In the genomic region with DNA sequence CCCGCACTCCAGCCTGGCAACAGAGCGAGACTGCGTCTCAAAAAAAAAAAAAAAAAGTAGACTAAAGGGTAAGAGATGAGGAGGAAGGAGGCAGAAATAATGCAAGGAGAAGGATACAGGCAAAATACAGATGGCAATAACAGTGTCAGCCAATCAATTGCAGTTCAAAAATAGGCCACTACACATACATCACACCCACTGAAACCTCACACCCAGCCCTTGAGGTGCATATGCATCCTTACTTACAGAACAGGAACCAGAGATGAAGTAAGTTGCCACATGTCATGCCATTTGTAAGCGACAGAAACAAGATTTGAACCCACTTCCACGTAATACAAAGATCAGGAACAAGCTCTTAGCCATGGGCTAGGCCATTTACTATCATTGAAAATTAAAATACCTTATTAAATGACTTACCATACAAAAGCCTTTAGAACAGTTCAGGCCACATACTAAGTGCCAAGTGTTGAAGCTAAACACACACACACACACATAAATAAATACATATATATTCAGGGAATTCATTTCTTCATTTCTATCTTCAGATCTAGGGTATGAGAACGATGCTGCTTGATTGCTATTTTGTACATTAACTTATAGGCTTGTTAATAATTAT, we compare ENCODE assay signal across 9 cellular contexts.
A peak's percentile ranks its signal among the peaks of the same experiment; 100 is the strongest.
DNase-seq lines count a peak whose midpoint lies in the region; ATAC-seq lines count a peak whose summit lies in the region.
"Had no signal": no experiment of that assay in that cellular context is flagged by ENCODE, and none has a peak within 500 bp of the region (broad histone marks: within the 10 kb centered on the region; RNA-seq: fewer than 3 reads in every experiment).

No MANE protein-coding gene starts in this region.

- H3K4me3 ChIP-seq in CD4-positive, alpha-beta memory T cell (ENCODE audit: low read length in 2 of 2): no peak overlapping the region

- intact Hi-C loops in CD4-positive, alpha-beta memory T cell (cut with micrococcal nuclease): loop anchor here (1.0 to 5.0 kb wide), 3 partner anchors 19 to 93 kb away; no protein-coding TSS in a partner anchor

- DNase-seq in CD4-positive, alpha-beta memory T cell: peak; percentile 70 to 83 (median 80)
- DNase-seq in T follicular helper cell (ENCODE audit: low read depth) (peak; percentile 42), caudate nucleus (lab: John Stamatoyannopoulos, UW) (peak in 1 of 61 donors; percentile 15), NCI-H2081 treated with DMSO at 0.1 percent for 48 hours (lab: John Stamatoyannopoulos, UW) (no peak), NCI-H226 (no peak)
- DNase-seq in stimulated activated CD4-positive, alpha-beta T cell treated with anti-CD3 and anti-CD28 coated beads, Interleukin-15, amount 100 ng/mL, for 24 hours: peak; percentile 65

- peaks cover 35 to 70% (median 50%) of the 10 kb centered on the region in 4 donors for H3K4me1 Mint-ChIP-seq in CD4-positive, alpha-beta memory T cell

- peaks cover 46 to 47% of the 10 kb centered on the region in 2 donors for H3K36me3 Mint-ChIP-seq in CD4-positive, alpha-beta memory T cell

- no peaks in the 10 kb centered on the region for H3K27me3 Mint-ChIP-seq in CD4-positive, alpha-beta memory T cell

- peak overlapping the region; percentile 60 for H3K27ac ChIP-seq in CD4-positive, alpha-beta memory T cell (ENCODE audit: low read depth, low read length)
- H3K27ac ChIP-seq in caudate nucleus (ENCODE audit: low read depth, low read length): peak overlapping the region; percentile 90

- CTCF ChIA-PET in CD4-positive, alpha-beta memory T cell (lab: Charles Lee; ENCODE audit: partially characterized antibody): interaction anchor here (0.6 to 2.2 kb wide), 8 partner anchors 9 to 155 kb away, joined by 3 to 7 read pairs (median 4); no protein-coding TSS in a partner anchor

- peaks cover 59% of the 10 kb centered on the region for H3K4me1 ChIP-seq in CD4-positive, alpha-beta memory T cell (ENCODE audit: insufficient read depth, low read length)

- H3K27me3 ChIP-seq in CD4-positive, alpha-beta memory T cell (ENCODE audit: insufficient read depth, low read length): no peaks in the 10 kb centered on the region

- H3K36me3 ChIP-seq in CD4-positive, alpha-beta memory T cell (ENCODE audit: insufficient read depth, low read length): peaks cover 6% of the 10 kb centered on the region

- peak overlapping the region; percentile 33 to 80 (median 52) for H3K4me3 Mint-ChIP-seq in CD4-positive, alpha-beta memory T cell

- peaks cover 0 to 5% (median 1%) of the 10 kb centered on the region in 8 donors for H3K9me3 Mint-ChIP-seq in CD4-positive, alpha-beta memory T cell

- no peaks in the 10 kb centered on the region for H3K9me3 ChIP-seq in CD4-positive, alpha-beta memory T cell (ENCODE audit: control insufficient read depth in 1 of 2, low read length in 2 of 2)

- ATAC-seq in GM19452 (IDR thresholded peaks at IDR 0.05; ENCODE audit: unreplicated experiment): no peak
- no peak for ATAC-seq in HG02981 (IDR thresholded peaks at IDR 0.05; ENCODE audit: unreplicated experiment)
- ATAC-seq: HCT116 had no signal

- peak overlapping the region; percentile 35 to 92 (median 85) for H3K27ac Mint-ChIP-seq in CD4-positive, alpha-beta memory T cell

- POLR2A ChIA-PET in CD4-positive, alpha-beta memory T cell (lab: Charles Lee; ENCODE audit: partially characterized antibody): interaction anchor here (0.7 to 3.6 kb wide), 24 partner anchors 12 to 109 kb away, joined by 3 to 67 read pairs (median 4); partner anchors contain the start of genes C9orf78, FNBP1 and USP20

Comparison
In these comparisons a context has a peak if more than half of its experiments do, and no peak if none do; other contexts are left out.
1. DNase-seq: peak in CD4-positive, alpha-beta memory T cell (5 of 5), T follicular helper cell (single experiment) and stimulated activated CD4-positive, alpha-beta T cell treated with anti-CD3 and anti-CD28 coated beads, Interleukin-15, amount 100 ng/mL, for 24 hours (single experiment); none in NCI-H2081 treated with DMSO at 0.1 percent for 48 hours (single experiment) and NCI-H226 (single experiment).